10 cellular contexts compared by ENCODE assay signal in the genomic region with DNA sequence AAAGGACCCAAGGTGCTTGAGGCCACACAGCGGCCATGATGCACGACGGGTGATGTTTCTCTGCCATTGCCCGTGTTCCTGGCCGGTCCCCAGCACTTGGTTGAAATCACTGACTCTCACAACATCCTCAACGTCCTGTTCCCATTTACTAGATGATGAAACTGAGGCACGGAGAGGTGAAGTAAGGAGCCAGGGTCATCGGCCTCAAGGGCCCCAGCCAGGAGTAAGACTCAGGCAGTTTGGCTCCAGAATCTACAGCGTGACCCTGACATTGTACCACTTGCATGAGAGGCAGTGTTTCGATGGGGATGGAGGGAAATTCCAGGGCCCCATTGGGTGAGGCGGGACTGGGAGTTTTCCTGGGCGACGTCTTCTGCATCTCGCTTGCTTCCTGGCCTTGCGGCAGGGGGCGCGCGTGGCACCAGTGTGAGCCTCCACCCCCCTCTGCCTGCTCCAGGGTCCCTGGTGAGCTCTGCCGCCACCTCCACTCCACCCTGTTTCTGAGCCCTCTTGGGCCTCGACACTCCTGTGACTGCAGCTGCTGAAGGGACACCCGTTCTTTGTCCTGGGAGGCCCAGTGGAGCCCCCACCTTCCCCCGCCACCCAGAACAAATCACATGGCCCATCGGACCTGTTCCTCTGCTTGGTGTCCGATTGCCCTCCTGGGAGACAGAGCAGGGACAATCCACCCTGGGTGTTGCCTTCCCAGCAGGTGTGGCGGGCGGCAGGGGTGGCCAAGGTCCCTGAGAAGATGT.
DNase-seq lines count a peak whose midpoint lies in the region; ATAC-seq, FAIRE-seq and TF ChIP-seq lines count a peak whose summit lies in the region.
"Had no signal": no experiment of that assay in that cellular context is flagged by ENCODE, and none has a peak within 500 bp of the region (broad histone marks: within the 10 kb centered on the region; RNA-seq: fewer than 3 reads in every experiment).

No MANE protein-coding gene starts in this region.

- no peak for DNase-seq in D721Med (ENCODE audit: insufficient read length, low spot score)
- peak in 1 of 2 experiments; percentile 26 for DNase-seq in HL-60 (ENCODE audit: low read depth in 1 of 2, low spot score in 1 of 2)
- DNase-seq in activated CD8-positive, alpha-beta T cell treated with anti-CD3 and anti-CD28 coated beads for 36 hours: peak; percentile 38
- peak; percentile 74 to 81 (median 81) for DNase-seq in mucosa of descending colon
- no peak for DNase-seq in CD4-positive, alpha-beta T cell
- DNase-seq in SKM-1 (lab: John Stamatoyannopoulos, UW; ENCODE audit: unreplicated experiment): no peak
- no peak for DNase-seq in mesenteric fat pad (ENCODE audit: low spot score)
- DNase-seq in activated effector memory CD4-positive, alpha-beta T cell treated with Interleukin-2 at 50 U/mL for 16 hours: no peak
- DNase-seq: NCI-H1048 had no signal

- H3K4me3 Mint-ChIP-seq in activated CD8-positive, alpha-beta T cell treated with anti-CD3 and anti-CD28 coated beads for 36 hours: no peak overlapping the region
- no peak overlapping the region for H3K4me3 Mint-ChIP-seq in CD4-positive, alpha-beta T cell

- H3K4me3 ChIP-seq in HL-60 (replicated peaks; ENCODE audit: insufficient read depth, low read length): no peak overlapping the region
- no peak overlapping the region for H3K4me3 ChIP-seq in mucosa of descending colon

- CTCF ChIA-PET in activated CD8-positive, alpha-beta T cell treated with anti-CD3 and anti-CD28 coated beads for 36 hours (lab: Charles Lee): interaction anchor here (1.0 to 2.8 kb wide), 5 partner anchors 8 to 136 kb away, joined by 3 to 11 read pairs (median 6); no protein-coding TSS in a partner anchor
- CTCF ChIA-PET in CD4-positive, alpha-beta T cell (lab: Charles Lee): no interaction called here

- no peak overlapping the region for H3K27ac ChIP-seq in HL-60 (replicated peaks)
- no peak overlapping the region for H3K27ac ChIP-seq in CD4-positive, alpha-beta T cell (ENCODE audit: low read depth, low read length)

- H3K27me3 ChIP-seq in HL-60 (ENCODE audit: insufficient read depth, poor library complexity, severe bottlenecking): no peaks in the 10 kb centered on the region
- no peaks in the 10 kb centered on the region for H3K27me3 ChIP-seq in CD4-positive, alpha-beta T cell (ENCODE audit: control insufficient read depth, insufficient read depth, low read length)

- H3K27ac Mint-ChIP-seq in activated CD8-positive, alpha-beta T cell treated with anti-CD3 and anti-CD28 coated beads for 36 hours: no peak overlapping the region
- no peak overlapping the region for H3K27ac Mint-ChIP-seq in CD4-positive, alpha-beta T cell

- H3K27me3 Mint-ChIP-seq in activated CD8-positive, alpha-beta T cell treated with anti-CD3 and anti-CD28 coated beads for 36 hours: no peaks in the 10 kb centered on the region
- no peaks in the 10 kb centered on the region for H3K27me3 Mint-ChIP-seq in CD4-positive, alpha-beta T cell

- no peaks in the 10 kb centered on the region for H3K36me3 ChIP-seq in mucosa of descending colon (ENCODE audit: low read depth)

- peaks cover 5% of the 10 kb centered on the region for H3K4me1 ChIP-seq in mucosa of descending colon (ENCODE audit: low read depth)

- H3K36me3 Mint-ChIP-seq in activated CD8-positive, alpha-beta T cell treated with anti-CD3 and anti-CD28 coated beads for 36 hours (ENCODE audit: low read depth): no peaks in the 10 kb centered on the region
- no peaks in the 10 kb centered on the region for H3K36me3 Mint-ChIP-seq in CD4-positive, alpha-beta T cell (ENCODE audit: low read depth)

- TF ChIP-seq CTCF in D721Med (IDR thresholded peaks at IDR 0.05; ENCODE audit: insufficient read depth, missing control alignments) (peak; percentile 74), HL-60 (IDR thresholded peaks at IDR 0.05; ENCODE audit: insufficient read depth, low read length) (peak; percentile 19), mucosa of descending colon (IDR thresholded peaks at IDR 0.05) (peak; percentile 36)
- TF ChIP-seq CTCF in activated CD8-positive, alpha-beta T cell treated with anti-CD3 and anti-CD28 coated beads for 36 hours (IDR thresholded peaks at IDR 0.05): no peak
- no peak for TF ChIP-seq CTCF in CD4-positive, alpha-beta T cell (IDR thresholded peaks at IDR 0.05)

- H3K9me3 Mint-ChIP-seq in activated CD8-positive, alpha-beta T cell treated with anti-CD3 and anti-CD28 coated beads for 36 hours: no peaks in the 10 kb centered on the region
- H3K9me3 Mint-ChIP-seq in CD4-positive, alpha-beta T cell: no peaks in the 10 kb centered on the region

- FAIRE-seq in D721Med (lab: Jason Lieb, UNC): no peak
- FAIRE-seq: frontal cortex had no signal

- intact Hi-C loops in activated CD8-positive, alpha-beta T cell treated with anti-CD3 and anti-CD28 coated beads for 36 hours (cut with micrococcal nuclease): no loop called here
- intact Hi-C loops in mucosa of descending colon (cut with DNase I, micrococcal nuclease): no loop called here
- intact Hi-C loops in CD4-positive, alpha-beta T cell (cut with DNase I, micrococcal nuclease): no loop called here

- H3K9me3 ChIP-seq in mucosa of descending colon: no peaks in the 10 kb centered on the region
- no peaks in the 10 kb centered on the region for H3K9me3 ChIP-seq in CD4-positive, alpha-beta T cell (ENCODE audit: control insufficient read depth, low read length)

- ATAC-seq in activated CD8-positive, alpha-beta T cell treated with anti-CD3 and anti-CD28 coated beads for 36 hours: no peak
- ATAC-seq in mucosa of descending colon: peak; percentile 81
- ATAC-seq in CD4-positive, alpha-beta T cell (ENCODE audit: poor library complexity): no peak

- POLR2A ChIA-PET in activated CD8-positive, alpha-beta T cell treated with anti-CD3 and anti-CD28 coated beads for 36 hours (lab: Charles Lee): no interaction called here
- POLR2A ChIA-PET in CD4-positive, alpha-beta T cell (lab: Charles Lee): no interaction called here

- no peaks in the 10 kb centered on the region for H3K4me1 Mint-ChIP-seq in activated CD8-positive, alpha-beta T cell treated with anti-CD3 and anti-CD28 coated beads for 36 hours (ENCODE audit: low read depth)
- H3K4me1 Mint-ChIP-seq in CD4-positive, alpha-beta T cell (ENCODE audit: low read depth): no peaks in the 10 kb centered on the region

Comparison
In these comparisons a context has a peak if more than half of its experiments do, and no peak if none do; other contexts are left out.
1. DNase-seq: peak in activated CD8-positive, alpha-beta T cell treated with anti-CD3 and anti-CD28 coated beads for 36 hours (single experiment) and mucosa of descending colon (3 of 3); none in D721Med (single experiment), CD4-positive, alpha-beta T cell (0 of 10), SKM-1 (single experiment), mesenteric fat pad (single experiment) and activated effector memory CD4-positive, alpha-beta T cell treated with Interleukin-2 at 50 U/mL for 16 hours (single experiment).
2. CTCF ChIP-seq: peak in D721Med (single experiment), HL-60 (single experiment) and mucosa of descending colon (single experiment); none in activated CD8-positive, alpha-beta T cell treated with anti-CD3 and anti-CD28 coated beads for 36 hours (single experiment) and CD4-positive, alpha-beta T cell (single experiment).